In genomic region chr5:100270323-100270771, GRCh38 we compare ENCODE assay signal across 13 cellular contexts.
DNase-seq lines count a peak whose midpoint lies in the region; ATAC-seq, FAIRE-seq and TF ChIP-seq lines count a peak whose summit lies in the region.
"Had no signal": no experiment of that assay in that cellular context is flagged by ENCODE, and none has a peak within 500 bp of the region (broad histone marks: within the 10 kb centered on the region; RNA-seq: fewer than 3 reads in every experiment).

No MANE protein-coding gene starts in this region.

- no peak overlapping the region for H3K4me3 ChIP-seq in PC-3 (ENCODE audit: low read length)
- no peak overlapping the region for H3K4me3 ChIP-seq in kidney (ENCODE audit: low read length in 2 of 2)
- H3K4me3 ChIP-seq: gastroesophageal sphincter, MG63 had no signal

- peak; percentile 39 for ATAC-seq in HG02798 (IDR thresholded peaks at IDR 0.05; ENCODE audit: poor library complexity, unreplicated experiment)
- ATAC-seq in PC-3 = no peak; the same call in 1 of the 2 replicates
- ATAC-seq in esophagus mucosa = no peak
- ATAC-seq: gastroesophageal sphincter; natural killer cell treated with Interleukin-12 subunit alpha and Interleukin-12 subunit beta and Interleukin-15 and Interleukin-18, amount 100 ng/mL, for 72 hours had no signal

- H3K79me2 ChIP-seq in PC-3 (ENCODE audit: low read length) = no peaks in the 10 kb centered on the region

- CTCF ChIA-PET in PC-3 (lab: Charles Lee) = no interaction called here

- no peak overlapping the region for H3K9ac ChIP-seq in PC-3 (ENCODE audit: low read length)
- no peak overlapping the region for H3K9ac ChIP-seq in kidney (ENCODE audit: low read length in 2 of 2)

- BruUV-seq in PC-3 (replicated peaks; lab: Mats Ljungman, UMichigan) = no TSS peak

- H3K27ac ChIP-seq in PC-3 (ENCODE audit: low read length) = no peak overlapping the region
- no peak overlapping the region for H3K27ac ChIP-seq in kidney (ENCODE audit: low read depth in 2 of 2, low read length in 2 of 2)
- H3K27ac ChIP-seq: gastroesophageal sphincter had no signal

- TF ChIP-seq CTCF in PC-3 (conservative IDR thresholded peaks at IDR 0.05; ENCODE audit: low read depth, low read length) (no peak), kidney (IDR thresholded peaks at IDR 0.05; ENCODE audit: borderline replicate concordance, extremely low read depth, insufficient read depth) (no peak)

- FAIRE-seq in kidney (lab: Jason Lieb, UNC) = peak; percentile 3

- H3K36me3 ChIP-seq in PC-3 (ENCODE audit: low read depth, low read length) (no peaks in the 10 kb centered on the region), kidney (ENCODE audit: control insufficient read depth in 1 of 2, insufficient read depth in 2 of 2, low read length in 2 of 2) (no peaks in the 10 kb centered on the region)
- H3K36me3 ChIP-seq: gastroesophageal sphincter, MG63 had no signal

- H3K4me2 ChIP-seq in PC-3 (ENCODE audit: low read length) = no peak overlapping the region

- H3K9me3 ChIP-seq in PC-3 (ENCODE audit: low read length) (no peaks in the 10 kb centered on the region), kidney (ENCODE audit: control insufficient read depth in 1 of 2, low read length in 2 of 2) (no peaks in the 10 kb centered on the region)
- H3K9me3 ChIP-seq: gastroesophageal sphincter, MG63 had no signal

- peak; percentile 31 for DNase-seq in DMS79 (lab: John Stamatoyannopoulos, UW)
- DNase-seq in PC-3 = peak; percentile 9
- DNase-seq in kidney = no peak
- no peak for DNase-seq in T-helper 9 cell
- DNase-seq in SKM-1 (lab: John Stamatoyannopoulos, UW; ENCODE audit: unreplicated experiment) = no peak
- DNase-seq in hypothalamus (lab: John Stamatoyannopoulos, UW) = no peak
- DNase-seq: activated CD4-positive, alpha-beta T cell treated with anti-CD3 and anti-CD28 coated beads, Interleukin-2, amount 50 U/mL, for 1 hour; AML-193; MG63 had no signal

- H3F3A ChIP-seq in PC-3 (ENCODE audit: low read length, unreplicated experiment) = no peaks in the 10 kb centered on the region

- H3K4me1 ChIP-seq in PC-3 (ENCODE audit: insufficient read depth, low read length) (no peaks in the 10 kb centered on the region), kidney (ENCODE audit: control insufficient read depth in 1 of 2, insufficient read depth in 1 of 2, low read depth in 1 of 2, low read length in 2 of 2) (peaks cover 0 to 3% of the 10 kb centered on the region in 2 donors)

- intact Hi-C loops in PC-3 (cut with micrococcal nuclease) = no loop called here
- intact Hi-C loops in kidney (cut with DNase I) = no loop called here

- H3K9me2 ChIP-seq in PC-3 (replicated peaks; ENCODE audit: low read length) = no peaks in the 10 kb centered on the region

- no peak overlapping the region for H2AFZ ChIP-seq in PC-3 (ENCODE audit: low read length)

- H3K27me3 ChIP-seq in PC-3 (ENCODE audit: low read length) = no peaks in the 10 kb centered on the region
- H3K27me3 ChIP-seq: gastroesophageal sphincter, MG63 had no signal

- no peaks in the 10 kb centered on the region for H4K20me1 ChIP-seq in PC-3 (ENCODE audit: low read length)

- POLR2A ChIA-PET in PC-3 (lab: Charles Lee; ENCODE audit: unreplicated experiment) = no interaction called here

Comparison
In these comparisons a context has a peak if more than half of its experiments do, and no peak if none do; other contexts are left out.
1. DNase-seq: peak in DMS79 (single experiment) and PC-3 (single experiment); none in kidney (single experiment), T-helper 9 cell (single experiment), SKM-1 (single experiment) and hypothalamus (0 of 51).